Comparison of ENCODE assay signal across 1 cellular context in the genomic region with DNA sequence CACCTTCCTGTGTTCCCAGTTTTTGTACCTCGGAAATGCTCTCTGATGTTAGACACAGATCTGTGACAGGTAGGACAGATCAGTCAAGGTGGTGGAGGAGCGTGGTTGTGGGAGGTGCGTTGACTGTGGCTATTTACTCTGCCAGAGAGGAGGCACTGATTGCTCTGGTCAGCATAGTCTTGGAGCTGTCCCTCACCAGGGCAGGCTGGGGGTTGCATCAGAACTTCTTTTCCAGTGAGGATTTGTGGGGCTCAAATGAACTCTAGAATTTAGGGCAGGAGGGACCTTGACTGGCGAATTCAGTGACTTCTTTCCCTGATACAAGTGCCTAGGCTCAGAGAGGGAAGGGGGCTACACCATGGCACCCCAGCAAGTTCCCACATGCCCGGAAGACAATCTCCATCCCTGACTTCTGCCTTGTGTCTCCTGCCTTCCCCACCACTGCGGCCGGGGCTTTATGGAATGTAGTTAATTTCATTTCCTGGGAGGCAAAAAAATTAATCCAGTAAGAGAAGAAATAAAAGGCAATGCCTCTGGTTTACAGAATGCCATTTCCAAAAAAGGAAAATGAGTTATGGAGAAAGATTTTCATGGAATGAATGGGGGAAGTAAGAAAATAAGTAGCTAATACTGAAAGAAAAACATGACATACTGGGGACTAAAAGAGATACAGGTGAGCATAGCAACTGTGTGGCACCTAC.
TF ChIP-seq lines count a peak whose summit lies in the region.

No MANE protein-coding gene starts in this region.

TF ChIP-seq in GM23338, 12 proteins besides CTCF, POLR2A, EP300 and RAD21:
- no peak for TF ChIP-seq ETS1 (IDR thresholded peaks at IDR 0.05)
- TF ChIP-seq POLR2AphosphoS5 (IDR thresholded peaks at IDR 0.05; ENCODE audit: low read depth) = no peak
- TF ChIP-seq CREB1 (CRISPR knock-in tag; IDR thresholded peaks at IDR 0.05; ENCODE audit: low read depth) = no peak
- TF ChIP-seq, protein P1, sequence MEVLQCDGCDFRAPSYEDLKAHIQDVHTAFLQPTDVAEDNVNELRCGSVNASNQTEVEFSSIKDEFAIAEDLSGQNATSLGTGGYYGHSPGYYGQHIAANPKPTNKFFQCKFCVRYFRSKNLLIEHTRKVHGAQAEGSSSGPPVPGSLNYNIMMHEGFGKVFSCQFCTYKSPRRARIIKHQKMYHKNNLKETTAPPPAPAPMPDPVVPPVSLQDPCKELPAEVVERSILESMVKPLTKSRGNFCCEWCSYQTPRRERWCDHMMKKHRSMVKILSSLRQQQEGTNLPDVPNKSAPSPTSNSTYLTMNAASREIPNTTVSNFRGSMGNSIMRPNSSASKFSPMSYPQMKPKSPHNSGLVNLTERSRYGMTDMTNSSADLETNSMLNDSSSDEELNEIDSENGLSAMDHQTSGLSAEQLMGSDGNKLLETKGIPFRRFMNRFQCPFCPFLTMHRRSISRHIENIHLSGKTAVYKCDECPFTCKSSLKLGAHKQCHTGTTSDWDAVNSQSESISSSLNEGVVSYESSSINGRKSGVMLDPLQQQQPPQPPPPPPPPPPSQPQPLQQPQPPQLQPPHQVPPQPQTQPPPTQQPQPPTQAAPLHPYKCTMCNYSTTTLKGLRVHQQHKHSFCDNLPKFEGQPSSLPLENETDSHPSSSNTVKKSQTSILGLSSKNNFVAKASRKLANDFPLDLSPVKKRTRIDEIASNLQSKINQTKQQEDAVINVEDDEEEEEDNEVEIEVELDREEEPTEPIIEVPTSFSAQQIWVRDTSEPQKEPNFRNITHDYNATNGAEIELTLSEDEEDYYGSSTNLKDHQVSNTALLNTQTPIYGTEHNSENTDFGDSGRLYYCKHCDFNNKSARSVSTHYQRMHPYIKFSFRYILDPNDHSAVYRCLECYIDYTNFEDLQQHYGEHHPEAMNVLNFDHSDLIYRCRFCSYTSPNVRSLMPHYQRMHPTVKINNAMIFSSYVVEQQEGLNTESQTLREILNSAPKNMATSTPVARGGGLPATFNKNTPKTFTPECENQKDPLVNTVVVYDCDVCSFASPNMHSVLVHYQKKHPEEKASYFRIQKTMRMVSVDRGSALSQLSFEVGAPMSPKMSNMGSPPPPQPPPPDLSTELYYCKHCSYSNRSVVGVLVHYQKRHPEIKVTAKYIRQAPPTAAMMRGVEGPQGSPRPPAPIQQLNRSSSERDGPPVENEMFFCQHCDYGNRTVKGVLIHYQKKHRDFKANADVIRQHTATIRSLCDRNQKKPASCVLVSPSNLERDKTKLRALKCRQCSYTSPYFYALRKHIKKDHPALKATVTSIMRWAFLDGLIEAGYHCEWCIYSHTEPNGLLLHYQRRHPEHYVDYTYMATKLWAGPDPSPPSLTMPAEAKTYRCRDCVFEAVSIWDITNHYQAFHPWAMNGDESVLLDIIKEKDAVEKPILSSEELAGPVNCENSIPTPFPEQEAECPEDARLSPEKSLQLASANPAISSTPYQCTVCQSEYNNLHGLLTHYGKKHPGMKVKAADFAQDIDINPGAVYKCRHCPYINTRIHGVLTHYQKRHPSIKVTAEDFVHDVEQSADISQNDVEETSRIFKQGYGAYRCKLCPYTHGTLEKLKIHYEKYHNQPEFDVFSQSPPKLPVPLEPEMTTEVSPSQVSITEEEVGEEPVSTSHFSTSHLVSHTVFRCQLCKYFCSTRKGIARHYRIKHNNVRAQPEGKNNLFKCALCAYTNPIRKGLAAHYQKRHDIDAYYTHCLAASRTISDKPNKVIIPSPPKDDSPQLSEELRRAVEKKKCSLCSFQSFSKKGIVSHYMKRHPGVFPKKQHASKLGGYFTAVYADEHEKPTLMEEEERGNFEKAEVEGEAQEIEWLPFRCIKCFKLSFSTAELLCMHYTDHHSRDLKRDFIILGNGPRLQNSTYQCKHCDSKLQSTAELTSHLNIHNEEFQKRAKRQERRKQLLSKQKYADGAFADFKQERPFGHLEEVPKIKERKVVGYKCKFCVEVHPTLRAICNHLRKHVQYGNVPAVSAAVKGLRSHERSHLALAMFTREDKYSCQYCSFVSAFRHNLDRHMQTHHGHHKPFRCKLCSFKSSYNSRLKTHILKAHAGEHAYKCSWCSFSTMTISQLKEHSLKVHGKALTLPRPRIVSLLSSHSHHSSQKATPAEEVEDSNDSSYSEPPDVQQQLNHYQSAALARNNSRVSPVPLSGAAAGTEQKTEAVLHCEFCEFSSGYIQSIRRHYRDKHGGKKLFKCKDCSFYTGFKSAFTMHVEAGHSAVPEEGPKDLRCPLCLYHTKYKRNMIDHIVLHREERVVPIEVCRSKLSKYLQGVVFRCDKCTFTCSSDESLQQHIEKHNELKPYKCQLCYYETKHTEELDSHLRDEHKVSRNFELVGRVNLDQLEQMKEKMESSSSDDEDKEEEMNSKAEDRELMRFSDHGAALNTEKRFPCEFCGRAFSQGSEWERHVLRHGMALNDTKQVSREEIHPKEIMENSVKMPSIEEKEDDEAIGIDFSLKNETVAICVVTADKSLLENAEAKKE (CRISPR knock-in tag; IDR thresholded peaks at IDR 0.05) = no peak
- no peak for TF ChIP-seq STAT1 (IDR thresholded peaks at IDR 0.05; ENCODE audit: unreplicated experiment)
- TF ChIP-seq EZH2phosphoT487 (IDR thresholded peaks at IDR 0.05; ENCODE audit: unreplicated experiment) = no peak
- TF ChIP-seq EZH2 (IDR thresholded peaks at IDR 0.05; ENCODE audit: low read depth, unreplicated experiment) = no peak
- TF ChIP-seq JUNB (IDR thresholded peaks at IDR 0.05; ENCODE audit: unreplicated experiment) = no peak
- TF ChIP-seq ZNF114 (CRISPR knock-in tag; IDR thresholded peaks at IDR 0.05) = no peak
- TF ChIP-seq NANOG (IDR thresholded peaks at IDR 0.05; ENCODE audit: borderline replicate concordance) = no peak
- TF ChIP-seq REST (IDR thresholded peaks at IDR 0.05; ENCODE audit: unreplicated experiment) = no peak
